8 cellular contexts compared by ENCODE assay signal in genomic region chr1:167219194-167219593, GRCh38. TPM values are rescaled to one million over a fixed set of nuclear protein-coding genes. Genes with fewer than 3 reads are reported as not detected.
DNase-seq lines count a peak whose midpoint lies in the region; ATAC-seq and TF ChIP-seq lines count a peak whose summit lies in the region.

No MANE protein-coding gene starts in this region.

- H3K27me3 Mint-ChIP-seq in CD8-positive, alpha-beta T cell (ENCODE audit: low read depth), result no peaks in the 10 kb centered on the region
- H3K27me3 Mint-ChIP-seq in natural killer cell treated with Interleukin-12 subunit alpha and Interleukin-12 subunit beta and Interleukin-15 and Interleukin-18, amount 100 ng/mL, for 72 hours, result peaks cover 0 to 1% of the 10 kb centered on the region in 2 donors

- H3K27ac ChIP-seq in CD8-positive, alpha-beta T cell (ENCODE audit: low read depth, low read length), result no peak overlapping the region
- peak overlapping the region; percentile 99 for H3K27ac ChIP-seq in KOPT-K1 (ENCODE audit: low read depth, low read length, poor library complexity, severe bottlenecking)
- no peak overlapping the region for H3K27ac ChIP-seq in breast epithelium

- H3K27me3 ChIP-seq in CD8-positive, alpha-beta T cell (ENCODE audit: insufficient read depth, low read length), result no peaks in the 10 kb centered on the region
- H3K27me3 ChIP-seq in breast epithelium, result no peaks in the 10 kb centered on the region

- H3K36me3 Mint-ChIP-seq in CD8-positive, alpha-beta T cell, result peaks cover 14% of the 10 kb centered on the region
- no peaks in the 10 kb centered on the region for H3K36me3 Mint-ChIP-seq in natural killer cell treated with Interleukin-12 subunit alpha and Interleukin-12 subunit beta and Interleukin-15 and Interleukin-18, amount 100 ng/mL, for 72 hours

- peaks cover 23% of the 10 kb centered on the region for H3K4me1 ChIP-seq in CD8-positive, alpha-beta T cell (ENCODE audit: insufficient read depth, low read length)
- H3K4me1 ChIP-seq in breast epithelium, result no peaks in the 10 kb centered on the region

- H3K4me1 Mint-ChIP-seq in CD8-positive, alpha-beta T cell (ENCODE audit: low read depth), result peaks cover 31% of the 10 kb centered on the region
- peaks cover 24 to 31% of the 10 kb centered on the region in 2 donors for H3K4me1 Mint-ChIP-seq in natural killer cell treated with Interleukin-12 subunit alpha and Interleukin-12 subunit beta and Interleukin-15 and Interleukin-18, amount 100 ng/mL, for 72 hours (ENCODE audit: low read depth in 2 of 2)

- peak overlapping the region; percentile 97 for H3K4me3 Mint-ChIP-seq in CD8-positive, alpha-beta T cell
- H3K4me3 Mint-ChIP-seq in natural killer cell treated with Interleukin-12 subunit alpha and Interleukin-12 subunit beta and Interleukin-15 and Interleukin-18, amount 100 ng/mL, for 72 hours, result peak overlapping the region; percentile 91

- no peak for ATAC-seq in CD8-positive, alpha-beta T cell
- ATAC-seq in natural killer cell treated with Interleukin-12 subunit alpha and Interleukin-12 subunit beta and Interleukin-15 and Interleukin-18, amount 100 ng/mL, for 72 hours, result no peak
- ATAC-seq in GM19035 (IDR thresholded peaks at IDR 0.05; ENCODE audit: unreplicated experiment) (no peak), HG02885 (IDR thresholded peaks at IDR 0.05; ENCODE audit: poor library complexity, unreplicated experiment) (no peak)

- H3K9me3 ChIP-seq in CD8-positive, alpha-beta T cell (ENCODE audit: low read length), result no peaks in the 10 kb centered on the region
- H3K9me3 ChIP-seq in KOPT-K1 (ENCODE audit: insufficient read depth, low read length, poor library complexity, severe bottlenecking) (no peaks in the 10 kb centered on the region), breast epithelium (no peaks in the 10 kb centered on the region)

- no peak for DNase-seq in CD8-positive, alpha-beta T cell
- DNase-seq in breast epithelium (ENCODE audit: low spot score in 2 of 2), result no peak
- no peak for DNase-seq in natural killer cell treated with Interleukin-12 subunit alpha and Interleukin-12 subunit beta and Interleukin-15 and Interleukin-18, amount 100 ng/mL, for 72 hours (ENCODE audit: low spot score)
- DNase-seq in amniotic stem cell (lab: John Stamatoyannopoulos, UW), result no peak
- no peak for DNase-seq in NCI-H345 treated with DMSO at 0.1 percent for 48 hours (lab: John Stamatoyannopoulos, UW; ENCODE audit: unreplicated experiment)

- POLR2A ChIA-PET in CD8-positive, alpha-beta T cell (lab: Charles Lee), result interaction anchor here (0.6 to 2.1 kb wide), 14 partner anchors 8 to 717 kb away, joined by 3 to 24 read pairs (median 4); partner anchors contain the start of genes CD247, DCAF6 and GPA33

- no peak overlapping the region for H3K27ac Mint-ChIP-seq in CD8-positive, alpha-beta T cell
- H3K27ac Mint-ChIP-seq in natural killer cell treated with Interleukin-12 subunit alpha and Interleukin-12 subunit beta and Interleukin-15 and Interleukin-18, amount 100 ng/mL, for 72 hours, result peak overlapping the region; percentile 89 to 97

- H3K36me3 ChIP-seq in CD8-positive, alpha-beta T cell (ENCODE audit: insufficient read depth, low read length), result no peaks in the 10 kb centered on the region
- H3K36me3 ChIP-seq in KOPT-K1 (ENCODE audit: insufficient read depth, low read length) (no peaks in the 10 kb centered on the region), breast epithelium (no peaks in the 10 kb centered on the region)

- TF ChIP-seq POLR2A in breast epithelium (IDR thresholded peaks at IDR 0.05), result no peak

- CTCF ChIA-PET in CD8-positive, alpha-beta T cell (lab: Charles Lee), result interaction anchor here (1.3 to 3.3 kb wide), 6 partner anchors 8 to 316 kb away, joined by 3 to 9 read pairs (median 6); no protein-coding TSS in a partner anchor

- intact Hi-C loops in CD8-positive, alpha-beta T cell (cut with DNase I, micrococcal nuclease), result loop anchor here in 1 of 2 experiments (2.0 to 10.0 kb wide), 4 partner anchors 152 to 718 kb away; partner anchors contain the start of genes CREG1, DCAF6 and MPC2
- intact Hi-C loops in breast epithelium (cut with DNase I; ENCODE audit: low total_unique reads), result no loop called here

- peaks cover 2% of the 10 kb centered on the region for H3K9me3 Mint-ChIP-seq in CD8-positive, alpha-beta T cell
- no peaks in the 10 kb centered on the region for H3K9me3 Mint-ChIP-seq in natural killer cell treated with Interleukin-12 subunit alpha and Interleukin-12 subunit beta and Interleukin-15 and Interleukin-18, amount 100 ng/mL, for 72 hours

- H3K4me3 ChIP-seq in CD8-positive, alpha-beta T cell (ENCODE audit: low read depth, low read length), result peak overlapping the region; percentile 96
- peak overlapping the region; percentile 94 for H3K4me3 ChIP-seq in breast epithelium

- no peak for TF ChIP-seq CTCF in CD8-positive, alpha-beta T cell (IDR thresholded peaks at IDR 0.05)
- TF ChIP-seq CTCF in breast epithelium (IDR thresholded peaks at IDR 0.05), result no peak

RNA-seq across cellular contexts. Expression of gene POU2F1, which starts 1.5 kb away (rescaled TPM):
- total RNA-seq in CD8-positive, alpha-beta T cell, result 10 to 100 TPM; 18.5 to 23.9 TPM
- total RNA-seq in breast epithelium, result 10 to 100 TPM; 20.0 to 29.0 (median 21.0) TPM
- total RNA-seq in natural killer cell treated with Interleukin-12 subunit alpha and Interleukin-12 subunit beta and Interleukin-15 and Interleukin-18, amount 100 ng/mL, for 72 hours, result 10 to 100 TPM; 22.9 to 40.2 TPM
